Comparison of ENCODE assay signal across 8 cellular contexts in the genomic region with DNA sequence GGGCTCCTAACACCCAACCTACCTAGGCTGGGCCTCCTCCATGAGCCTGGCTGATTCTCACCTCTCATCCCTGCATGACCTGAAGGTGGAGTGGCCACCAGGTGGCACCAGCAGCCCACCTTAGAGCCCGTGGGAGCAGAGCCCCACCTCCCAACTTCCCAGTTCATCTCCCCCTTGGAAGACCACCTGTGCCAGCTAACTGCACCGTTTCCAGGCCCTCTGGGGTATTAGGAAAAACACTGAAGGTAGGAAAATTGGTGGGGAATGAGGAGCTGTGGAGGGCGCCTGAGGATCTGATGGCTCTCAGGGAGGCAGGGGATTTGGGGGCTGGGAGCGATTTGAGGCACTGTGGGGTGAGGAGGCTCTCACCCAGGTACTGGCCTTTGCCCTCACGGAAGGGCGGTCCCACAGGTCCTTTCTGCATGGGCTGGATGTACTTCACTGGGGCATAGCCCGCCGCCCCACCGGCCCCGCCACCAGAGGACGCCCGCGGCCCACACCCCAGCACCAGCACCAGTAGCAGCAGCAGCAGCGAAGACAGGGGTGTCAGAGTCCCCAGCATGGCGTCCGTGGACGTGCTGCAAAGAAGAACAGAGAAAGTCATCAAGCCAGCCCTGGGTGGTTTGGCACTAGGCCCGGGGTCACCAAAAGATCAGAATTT. TPM values are rescaled to one million over a fixed set of nuclear protein-coding genes. Genes with fewer than 3 reads are reported as not detected.
DNase-seq lines count a peak whose midpoint lies in the region; ATAC-seq and TF ChIP-seq lines count a peak whose summit lies in the region.

No MANE protein-coding gene starts in this region.

- intact Hi-C loops in testis (cut with DNase I; ENCODE audit: low total_unique reads): no loop called here

- no peaks in the 10 kb centered on the region for H3K9me3 ChIP-seq in testis

- POLR2A ChIA-PET in RWPE1 (lab: Yijun Ruan, JAX; ENCODE audit: low non-redundant PET): no interaction called here

- WGBS in testis, 2 donors: 49 to 57% methylated on average over 13 to 18 of the region's 18 CpGs

- H3K36me3 ChIP-seq in testis (ENCODE audit: low read depth, missing control alignments): no peaks in the 10 kb centered on the region

- peak; percentile 86 for TF ChIP-seq CTCF in RWPE1 (conservative IDR thresholded peaks at IDR 0.05; ENCODE audit: low read depth)
- peak; percentile 87 for TF ChIP-seq CTCF in fibroblast of villous mesenchyme (IDR thresholded peaks at IDR 0.05; ENCODE audit: insufficient read depth, low read depth, low read length)
- TF ChIP-seq CTCF in testis (IDR thresholded peaks at IDR 0.05): peak; percentile 73 to 86 (median 80)

- DNase-seq in DMS153 treated with DMSO at 0.1 percent for 48 hours (lab: John Stamatoyannopoulos, UW; ENCODE audit: unreplicated experiment) (peak; percentile 62), HuH-7.5 (ENCODE audit: low spot score) (peak; percentile 89), RWPE1 (ENCODE audit: low spot score) (peak; percentile 76), fibroblast of villous mesenchyme (ENCODE audit: low read depth) (peak; percentile 71), occipital lobe (lab: John Stamatoyannopoulos, UW) (peak; percentile 24), testis (peak; percentile 81)
- peak; percentile 62 for DNase-seq in activated T-helper 9 cell treated with anti-CD3 and anti-CD28 coated beads, Interleukin-2, amount 50 U/mL, for 16 hours (ENCODE audit: low read depth)

- TF ChIP-seq POLR2A in testis (IDR thresholded peaks at IDR 0.05): no peak

- H3K27me3 ChIP-seq in testis: no peaks in the 10 kb centered on the region

- H3K27ac ChIP-seq in RWPE1: peak overlapping the region; percentile 38
- no peak overlapping the region for H3K27ac ChIP-seq in testis

- CTCF ChIA-PET in RWPE1 (lab: Yijun Ruan, JAX): interaction anchor here (0.6 to 2.1 kb wide), 8 partner anchors 16 to 200 kb away, joined by 3 to 11 read pairs (median 4); a partner anchor contains a TSS

- H3K4me3 ChIP-seq in fibroblast of villous mesenchyme (ENCODE audit: low read depth, low read length): no peak overlapping the region
- H3K4me3 ChIP-seq in testis: no peak overlapping the region

- no peak for ATAC-seq in HG03175 (IDR thresholded peaks at IDR 0.05; ENCODE audit: unreplicated experiment)

- peaks cover 13% of the 10 kb centered on the region for H3K4me1 ChIP-seq in testis

RNA-seq across cellular contexts. Expression of a gene that starts 11.1 kb away (rescaled TPM):
- total RNA-seq in fibroblast of villous mesenchyme (25.0 and 26.4 TPM in 2 replicates), occipital lobe (19.5 TPM), testis (100 to 1,000 TPM in 1 of 2 donors, 10 to 100 TPM in 1; 84.4 to 106 TPM)
- 41.8 TPM for polyA plus RNA-seq in testis (ENCODE audit: insufficient read depth, low read depth, low replicate concordance)

RNA-seq across cellular contexts. Expression of a gene that starts 15.9 kb away (rescaled TPM):
- total RNA-seq in fibroblast of villous mesenchyme (under 0.01 TPM in 1 of 2 replicates, not detected in the other), occipital lobe (9.2 TPM), testis (10 to 100 TPM; 35.1 to 65.0 TPM)
- polyA plus RNA-seq in testis (ENCODE audit: insufficient read depth, low read depth, low replicate concordance): 117 TPM

RNA-seq across cellular contexts. Expression of a gene that starts 25.2 kb away (rescaled TPM):
- total RNA-seq in fibroblast of villous mesenchyme: 4.7 and 6.8 TPM in 2 replicates
- total RNA-seq in occipital lobe: 1.1 TPM
- 1 to 10 TPM; 1.3 to 2.0 TPM for total RNA-seq in testis
- 4.2 TPM for polyA plus RNA-seq in testis (ENCODE audit: insufficient read depth, low read depth, low replicate concordance)

RNA-seq across cellular contexts. Expression of a gene that starts 49.5 kb away (rescaled TPM):
- total RNA-seq in fibroblast of villous mesenchyme (94.6 and 102 TPM in 2 replicates), occipital lobe (40.1 TPM), testis (100 to 1,000 TPM; 109 to 146 TPM)
- 111 TPM for polyA plus RNA-seq in testis (ENCODE audit: insufficient read depth, low read depth, low replicate concordance)

RNA-seq across cellular contexts. Expression of a gene that starts 56.1 kb away (rescaled TPM):
- total RNA-seq in fibroblast of villous mesenchyme: 142 and 187 TPM in 2 replicates
- total RNA-seq in occipital lobe: 49.6 TPM
- 10 to 100 TPM; 45.4 to 59.6 TPM for total RNA-seq in testis
- polyA plus RNA-seq in testis (ENCODE audit: insufficient read depth, low read depth, low replicate concordance): 50.2 TPM

Comparison
In these comparisons a context has a peak if more than half of its experiments do, and no peak if none do; other contexts are left out.
1. DNase-seq: peak in every context shown above with its lines; median percentile 89 in HuH-7.5; 81 in testis; 76 in RWPE1; 71 in fibroblast of villous mesenchyme; 62 in DMS153 treated with DMSO at 0.1 percent for 48 hours; 62 in activated T-helper 9 cell treated with anti-CD3 and anti-CD28 coated beads, Interleukin-2, amount 50 U/mL, for 16 hours; 24 in occipital lobe.
2. RNA of a gene that starts 15.9 kb away (total RNA-seq): 35.1 to 65.0 TPM in testis and 9.2 TPM in occipital lobe (single experiment); under 0.01 TPM in fibroblast of villous mesenchyme; every median in the first group is over 10 times any median in the second.
3. Peak in every context shown above with its lines, with median percentiles within 50 percentile points of each other: CTCF ChIP-seq.